In genomic region chr17:66952681-66953638, GRCh38 we compare ENCODE assay signal across 11 cellular contexts. TPM values are rescaled to one million over a fixed set of nuclear protein-coding genes. Genes with fewer than 3 reads are reported as not detected.
DNase-seq lines count a peak whose midpoint lies in the region; ATAC-seq and TF ChIP-seq lines count a peak whose summit lies in the region.
"Had no signal": no experiment of that assay in that cellular context is flagged by ENCODE, and none has a peak within 500 bp of the region (broad histone marks: within the 10 kb centered on the region; RNA-seq: fewer than 3 reads in every experiment).

No MANE protein-coding gene starts in this region.

- H3T11ph ChIP-seq in H9 (ENCODE audit: low read length), result no peak overlapping the region

- H3K4me3 ChIP-seq in mesodermal cell (ENCODE audit: extremely low read depth, insufficient read depth, low read length, poor library complexity, severe bottlenecking), result no peak overlapping the region
- no peak overlapping the region for H3K4me3 ChIP-seq in upper lobe of left lung

- H3K4me1 ChIP-seq in H9 (ENCODE audit: insufficient read depth, low read length) (peaks cover 13% of the 10 kb centered on the region), mesodermal cell (ENCODE audit: control insufficient read depth, insufficient read depth, low read length, poor library complexity, severe bottlenecking) (peaks cover 32% of the 10 kb centered on the region), upper lobe of left lung (peaks cover 0 to 8% (median 2%) of the 10 kb centered on the region in 4 donors)

- DNase-seq in H9 (peak; percentile 67), WTC11 (ENCODE audit: low spot score) (no peak), upper lobe of left lung (no peak), superior temporal gyrus (ENCODE audit: extremely low spot score) (no peak), kidney tubule cell (ENCODE audit: low spot score) (no peak), DMS153 treated with DMSO at 0.1 percent for 48 hours (lab: John Stamatoyannopoulos, UW; ENCODE audit: unreplicated experiment) (no peak)
- DNase-seq: NCI-H510A treated with DMSO at 0.1 percent for 48 hours, SHP77 treated with DMSO at 0.1 percent for 48 hours had no signal

- H3K27me3 ChIP-seq in H9 (ENCODE audit: insufficient read depth, low read length), result no peaks in the 10 kb centered on the region
- no peaks in the 10 kb centered on the region for H3K27me3 ChIP-seq in upper lobe of left lung

- H2BK15ac ChIP-seq in H9 (ENCODE audit: low read depth, low read length), result no peak overlapping the region

- no peak overlapping the region for H3K27ac ChIP-seq in H9 (ENCODE audit: insufficient read length, low read depth, low read length)
- peak overlapping the region; percentile 91 for H3K27ac ChIP-seq in mesodermal cell (ENCODE audit: low read depth, low read length, severe bottlenecking)
- H3K27ac ChIP-seq in upper lobe of left lung, result peak overlapping the region; percentile 30 to 69 (median 57)

- H2AK5ac ChIP-seq in H9 (ENCODE audit: insufficient read length, low read length), result no peak overlapping the region

- H3K4ac ChIP-seq in H9 (ENCODE audit: low read depth, low read length), result no peak overlapping the region

- peak; percentile 49 for ATAC-seq in WTC11
- ATAC-seq in upper lobe of left lung (ENCODE audit: low FRiP score in 2 of 2), result peak in 1 of 2 donors; percentile 4
- no peak for ATAC-seq in activated T-helper 17 cell treated with anti-CD3 and anti-CD28 coated beads, Interleukin-2, amount 50 U/mL, for 72 hours (replicated peaks)

- peak overlapping the region; percentile 20 for H3K18ac ChIP-seq in H9 (ENCODE audit: insufficient read length, low read depth, low read length)

- H2BK120ac ChIP-seq in H9 (ENCODE audit: low read depth, low read length, poor library complexity, severe bottlenecking), result no peak overlapping the region

- no peak overlapping the region for H3K56ac ChIP-seq in H9 (ENCODE audit: insufficient read length, low read depth, low read length)

- H3K4me3 Mint-ChIP-seq in H9, result no peak overlapping the region
- H3K4me3 Mint-ChIP-seq in WTC11, result no peak overlapping the region
- no peak overlapping the region for H3K4me3 Mint-ChIP-seq in activated T-helper 17 cell treated with anti-CD3 and anti-CD28 coated beads, Interleukin-2, amount 50 U/mL, for 72 hours
- H3K4me3 Mint-ChIP-seq: activated naive CD4-positive, alpha-beta T cell treated with anti-CD3 and anti-CD28 coated beads, Interleukin-2, amount 50 U/mL, for 24 hours had no signal

- no peak overlapping the region for H4K91ac ChIP-seq in H9 (ENCODE audit: insufficient read length, low read depth, low read length)

- H4K8ac ChIP-seq in H9 (replicated peaks; ENCODE audit: insufficient read length, low read depth, low read length), result no peak overlapping the region

- H3K9ac ChIP-seq in H9 (ENCODE audit: extremely low read depth, insufficient read length, low read length), result no peak overlapping the region

- no CpG with 5 or more reads among the region's 14 CpGs for WGBS in H9 (ENCODE audit: extremely low coverage, insufficient read length, low lambda C conversion rate)
- 88 to 93% methylated on average over 10 to 11 of the region's 14 CpGs for WGBS in mesodermal cell (ENCODE audit: insufficient coverage in 2 of 2), 2 experiments
- 82 to 92% methylated on average over 12 to 14 of the region's 14 CpGs for WGBS in upper lobe of left lung, 2 donors

- H3K23ac ChIP-seq in H9 (ENCODE audit: insufficient read length, low read depth, low read length), result no peak overlapping the region

- H3K79me1 ChIP-seq in H9 (ENCODE audit: insufficient read depth, low read depth, low read length, poor library complexity, severe bottlenecking), result no peaks in the 10 kb centered on the region

- H3K9me3 ChIP-seq in H9 (ENCODE audit: control insufficient read depth, low read depth, low read length), result no peaks in the 10 kb centered on the region
- H3K9me3 ChIP-seq in mesodermal cell (ENCODE audit: control insufficient read depth, low read length), result peaks cover 11% of the 10 kb centered on the region
- no peaks in the 10 kb centered on the region for H3K9me3 ChIP-seq in upper lobe of left lung

- H2BK5ac ChIP-seq in H9 (ENCODE audit: insufficient read length, low read length), result no peak overlapping the region

- H4K5ac ChIP-seq in H9 (ENCODE audit: insufficient read length, low read depth, low read length), result no peak overlapping the region

- CTCF ChIA-PET in WTC11 (lab: Charles Lee), result interaction anchor here (0.6 to 1.1 kb wide), 6 partner anchors 9 to 225 kb away, joined by 3 to 4 read pairs (median 3); no protein-coding TSS in a partner anchor

- TF ChIP-seq EP300 in upper lobe of left lung (IDR thresholded peaks at IDR 0.05), result no peak

- no peaks in the 10 kb centered on the region for H3K79me2 ChIP-seq in H9 (ENCODE audit: insufficient read depth, low read length)

- H2BK12ac ChIP-seq in H9 (ENCODE audit: insufficient read length, low read depth, low read length), result no peak overlapping the region

- H3K27ac Mint-ChIP-seq in H9, result peak overlapping the region in 1 of 3 experiments; percentile 94; a peak in 2 of 7 replicates
- H3K27ac Mint-ChIP-seq in WTC11, result no peak overlapping the region
- no peak overlapping the region for H3K27ac Mint-ChIP-seq in activated T-helper 17 cell treated with anti-CD3 and anti-CD28 coated beads, Interleukin-2, amount 50 U/mL, for 72 hours
- H3K27ac Mint-ChIP-seq: activated naive CD4-positive, alpha-beta T cell treated with anti-CD3 and anti-CD28 coated beads, Interleukin-2, amount 50 U/mL, for 24 hours had no signal

- no peak overlapping the region for H2BK20ac ChIP-seq in H9 (ENCODE audit: low read depth, low read length, poor library complexity, severe bottlenecking)

- H4K20me1 ChIP-seq in H9 (ENCODE audit: control insufficient read depth, insufficient read depth, insufficient read length), result no peaks in the 10 kb centered on the region

- no peaks in the 10 kb centered on the region for H3K23me2 ChIP-seq in H9 (ENCODE audit: insufficient read length, low read depth, low read length, poor library complexity, severe bottlenecking)

- POLR2A ChIA-PET in WTC11 (lab: Charles Lee), result interaction anchor here (0.6 kb wide), 1 partner anchor 30 kb away, joined by 3 read pairs; no protein-coding TSS in a partner anchor

- peaks cover 40 to 41% of the 10 kb centered on the region in 2 experiments for H3K4me1 Mint-ChIP-seq in H9
- H3K4me1 Mint-ChIP-seq in WTC11, result peaks cover 31% of the 10 kb centered on the region
- no peaks in the 10 kb centered on the region for H3K4me1 Mint-ChIP-seq in activated T-helper 17 cell treated with anti-CD3 and anti-CD28 coated beads, Interleukin-2, amount 50 U/mL, for 72 hours
- H3K4me1 Mint-ChIP-seq: activated naive CD4-positive, alpha-beta T cell treated with anti-CD3 and anti-CD28 coated beads, Interleukin-2, amount 50 U/mL, for 24 hours had no signal

- H3K4me2 ChIP-seq in H9 (ENCODE audit: insufficient read depth, insufficient read length, low read length), result no peak overlapping the region

- no peak for TF ChIP-seq POLR2A in upper lobe of left lung (IDR thresholded peaks at IDR 0.05)

- H3K14ac ChIP-seq in H9 (ENCODE audit: insufficient read depth, low read length), result peak overlapping the region; percentile 72; the same call in 1 of the 2 replicates

- peaks cover 2 to 18% (median 4%) of the 10 kb centered on the region in 3 experiments; a peak in 6 of 7 replicates for H3K36me3 Mint-ChIP-seq in H9 (ENCODE audit: insufficient read depth in 1 of 3, low read depth in 3 of 3)
- peaks cover 13% of the 10 kb centered on the region for H3K36me3 Mint-ChIP-seq in WTC11
- H3K36me3 Mint-ChIP-seq in activated T-helper 17 cell treated with anti-CD3 and anti-CD28 coated beads, Interleukin-2, amount 50 U/mL, for 72 hours (ENCODE audit: low read depth), result no peaks in the 10 kb centered on the region
- H3K36me3 Mint-ChIP-seq: activated naive CD4-positive, alpha-beta T cell treated with anti-CD3 and anti-CD28 coated beads, Interleukin-2, amount 50 U/mL, for 24 hours had no signal

- H2AFZ ChIP-seq in H9 (ENCODE audit: low read length), result no peak overlapping the region

- TF ChIP-seq CTCF in H9 (conservative IDR thresholded peaks at IDR 0.05) (peak; percentile 38; the same call in 1 of the 3 replicates), WTC11 (IDR thresholded peaks at IDR 0.05) (no peak), upper lobe of left lung (IDR thresholded peaks at IDR 0.05) (no peak)

- peaks cover 13 to 14% of the 10 kb centered on the region in 2 experiments for H3K9me3 Mint-ChIP-seq in H9
- peaks cover 18% of the 10 kb centered on the region for H3K9me3 Mint-ChIP-seq in WTC11
- H3K9me3 Mint-ChIP-seq in activated T-helper 17 cell treated with anti-CD3 and anti-CD28 coated beads, Interleukin-2, amount 50 U/mL, for 72 hours, result no peaks in the 10 kb centered on the region
- H3K9me3 Mint-ChIP-seq: activated naive CD4-positive, alpha-beta T cell treated with anti-CD3 and anti-CD28 coated beads, Interleukin-2, amount 50 U/mL, for 24 hours had no signal

- H3K27me3 Mint-ChIP-seq in H9 (ENCODE audit: low read depth) (peaks cover 14% of the 10 kb centered on the region), WTC11 (ENCODE audit: low read depth) (no peaks in the 10 kb centered on the region; the same call in 1 of the 2 replicates)
- peaks cover 18% of the 10 kb centered on the region for H3K27me3 Mint-ChIP-seq in activated T-helper 17 cell treated with anti-CD3 and anti-CD28 coated beads, Interleukin-2, amount 50 U/mL, for 72 hours
- H3K27me3 Mint-ChIP-seq: activated naive CD4-positive, alpha-beta T cell treated with anti-CD3 and anti-CD28 coated beads, Interleukin-2, amount 50 U/mL, for 24 hours had no signal

- no peaks in the 10 kb centered on the region for H3K36me3 ChIP-seq in mesodermal cell (ENCODE audit: control insufficient read depth, insufficient read depth, low read length)
- H3K36me3 ChIP-seq in upper lobe of left lung, result no peaks in the 10 kb centered on the region

TF ChIP-seq in WTC11, 78 proteins besides CTCF, POLR2A, EP300 and RAD21 (continues in another document):
- TF ChIP-seq CREB1 (CRISPR knock-in tag; IDR thresholded peaks at IDR 0.05), result no peak
- no peak for TF ChIP-seq MYBL2 (CRISPR knock-in tag; IDR thresholded peaks at IDR 0.05)
- TF ChIP-seq ZBTB43 (CRISPR knock-in tag; IDR thresholded peaks at IDR 0.05), result no peak
- no peak for TF ChIP-seq ESRRA (CRISPR knock-in tag; IDR thresholded peaks at IDR 0.05; ENCODE audit: borderline replicate concordance)

RNA-seq across cellular contexts. Expression of gene CACNG4, which starts 11.5 kb away (rescaled TPM):
- total RNA-seq in H9 (2021) (6.0 and 6.3 TPM in 2 replicates), WTC11 (2021) (1.6 to 3.4 TPM (median 2.3 TPM) in 3 replicates), upper lobe of left lung (10 to 100 TPM in 2 of 6 donors, 1 to 10 TPM in 4; 2.1 to 27.8 (median 8.0) TPM)
- polyA plus RNA-seq in mesodermal cell (2013, experiment 1 of 2), result 10.2 TPM
- 9.3 TPM for polyA plus RNA-seq in mesodermal cell (2013, experiment 2 of 2)
- total RNA-seq in activated T-helper 17 cell treated with anti-CD3 and anti-CD28 coated beads, Interleukin-2, amount 50 U/mL, for 72 hours, result not detected
